26 cellular contexts compared by ENCODE assay signal in the genomic region with DNA sequence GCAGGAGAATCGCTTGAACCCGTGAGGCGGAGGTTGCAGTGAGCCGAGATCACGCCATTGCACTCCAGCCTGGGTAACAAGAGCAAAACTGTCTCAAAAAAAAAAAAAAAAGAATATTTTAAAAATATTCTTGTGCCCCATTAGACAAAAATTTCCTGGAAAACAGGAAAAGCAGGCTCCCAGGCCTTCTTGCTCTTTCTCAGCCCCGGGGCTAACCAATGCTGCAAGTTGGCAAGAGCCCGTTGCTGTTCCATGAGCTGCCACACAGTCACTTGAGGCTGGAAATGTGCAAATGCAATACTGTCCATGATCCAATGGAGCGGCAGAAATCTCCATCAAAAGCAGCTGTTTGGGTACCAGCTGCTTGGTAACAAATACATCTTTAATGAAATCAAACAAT.
"Had no signal": no experiment of that assay in that cellular context is flagged by ENCODE, and none has a peak within 500 bp of the region (broad histone marks: within the 10 kb centered on the region; RNA-seq: fewer than 3 reads in every experiment).

No MANE protein-coding gene starts in this region.

- H3K27me3 ChIP-seq: neural progenitor cell, ovary, right lobe of liver, spleen, stomach, thyroid gland, tibial nerve, upper lobe of right lung, vagina had no signal

- DNase-seq: naive thymus-derived CD4-positive, alpha-beta T cell; natural killer cell; occipital lobe; ovary; posterior cingulate gyrus; psoas muscle; right cardiac atrium; right lobe of liver; spleen; stimulated activated CD4-positive, alpha-beta T cell treated with anti-CD3 and anti-CD28 coated beads, Interleukin-12 subunit alpha, Interleukin-12 subunit beta, amount 100 ng/mL, for 4 hours; stimulated activated CD4-positive, alpha-beta T cell treated with anti-CD3 and anti-CD28 coated beads, Interleukin-2, amount 100 ng/mL, for 24 hours; stimulated activated CD4-positive, alpha-beta T cell treated with anti-CD3 and anti-CD28 coated beads, Interleukin-2, amount 100 ng/mL, for 48 hours; stimulated activated CD4-positive, alpha-beta T cell treated with anti-CD3 and anti-CD28 coated beads, Interleukin-4, amount 100 ng/mL, for 24 hours; stimulated activated naive B cell treated with anti-CD40 and anti-IgM and Interleukin-4, amounts not matched to agents 10 μg/mL and 1 μg/mL and 100 μg/mL, for 72 hours; stimulated activated naive CD4-positive, alpha-beta T cell treated with Interleukin-2 at 50 U/mL for 16 hours; stomach; thyroid gland; upper lobe of right lung had no signal

- H3K4me1 ChIP-seq: neural progenitor cell, parathyroid adenoma, psoas muscle, right lobe of liver, spleen, stomach, thyroid gland, tibial nerve, upper lobe of right lung, vagina had no signal

- H2AFZ ChIP-seq: neural progenitor cell, parathyroid adenoma had no signal

- H3K4me2 ChIP-seq: neural progenitor cell, smooth muscle cell had no signal

- H3K4me3 ChIP-seq: neural progenitor cell, ovary, psoas muscle, right lobe of liver, skin epidermis, smooth muscle cell, spleen, stomach, thoracic aorta, thyroid gland, tibial nerve, upper lobe of right lung, vagina had no signal

- H3K9me3 ChIP-seq: ovary, psoas muscle, right lobe of liver, spleen, stomach, thoracic aorta, thyroid gland, tibial nerve, upper lobe of right lung, vagina had no signal

- H3K36me3 ChIP-seq: neural progenitor cell, ovary, right lobe of liver, spleen, stomach, thoracic aorta, thyroid gland, tibial nerve, upper lobe of right lung, vagina had no signal

- H3K27ac ChIP-seq: neural progenitor cell, ovary, parathyroid adenoma, psoas muscle, right lobe of liver, skin epidermis, spleen, stomach, thoracic aorta, thyroid gland, tibial nerve, upper lobe of right lung, vagina had no signal

- H3K79me2 ChIP-seq: parathyroid adenoma had no signal

- ATAC-seq: naive thymus-derived CD4-positive, alpha-beta T cell; natural killer cell; psoas muscle; right cardiac atrium; right lobe of liver; stimulated activated effector memory CD8-positive, alpha-beta T cell treated with anti-CD3 and anti-CD28 coated beads, Interleukin-12 subunit alpha, Interleukin-12 subunit beta, amount 100 ng/mL, for 72 hours; stimulated activated naive B cell treated with anti-CD40 and anti-IgM and Interleukin-4, amounts not matched to agents 10 μg/mL and 1 μg/mL and 100 μg/mL, for 72 hours; upper lobe of right lung had no signal

- H3K9ac ChIP-seq: neural progenitor cell, parathyroid adenoma had no signal
